8 cellular contexts compared by ENCODE assay signal in genomic region chr20:309306-309840, GRCh38. TPM values are rescaled to one million over a fixed set of nuclear protein-coding genes. Genes with fewer than 3 reads are reported as not detected.
A peak's percentile ranks its signal among the peaks of the same experiment; 100 is the strongest.
DNase-seq lines count a peak whose midpoint lies in the region; ATAC-seq and TF ChIP-seq lines count a peak whose summit lies in the region.

No MANE protein-coding gene starts in this region.

- H3K27me3 ChIP-seq in Loucy (ENCODE audit: insufficient read depth, low read length, poor library complexity, severe bottlenecking): no peaks in the 10 kb centered on the region

- H3K9me3 Mint-ChIP-seq in dendritic cell treated with granulocyte-macrophage colony-stimulating factor and Interleukin-4, amounts not matched to agents 40 ng/mL and 50 ng/mL, for 4 days: no peaks in the 10 kb centered on the region
- no peaks in the 10 kb centered on the region for H3K9me3 Mint-ChIP-seq in naive thymus-derived CD8-positive, alpha-beta T cell

- H3K36me3 ChIP-seq in Loucy (ENCODE audit: insufficient read depth, low read length): no peaks in the 10 kb centered on the region

- peaks cover 43% of the 10 kb centered on the region for H3K4me1 Mint-ChIP-seq in dendritic cell treated with granulocyte-macrophage colony-stimulating factor and Interleukin-4, amounts not matched to agents 40 ng/mL and 50 ng/mL, for 4 days (ENCODE audit: low read depth)
- H3K4me1 Mint-ChIP-seq in naive thymus-derived CD8-positive, alpha-beta T cell: peaks cover 11 to 19% (median 17%) of the 10 kb centered on the region in 4 donors

- peaks cover 23% of the 10 kb centered on the region for H3K4me1 ChIP-seq in Loucy (ENCODE audit: insufficient read depth, low read length, poor library complexity, severe bottlenecking)

- no peaks in the 10 kb centered on the region for H3K79me2 ChIP-seq in Loucy (ENCODE audit: insufficient read depth, low read length)

- H3F3A ChIP-seq in Loucy (ENCODE audit: low read depth): 0 out of 2 replicates have a peak, but pooled peaks cover 3% of the 10 kb centered on the region

- H3K4me3 Mint-ChIP-seq in dendritic cell treated with granulocyte-macrophage colony-stimulating factor and Interleukin-4, amounts not matched to agents 40 ng/mL and 50 ng/mL, for 4 days: no peak overlapping the region
- H3K4me3 Mint-ChIP-seq in naive thymus-derived CD8-positive, alpha-beta T cell: peak overlapping the region in 9 of 10 donors; percentile 46 to 87 (median 81)

- H3K9ac ChIP-seq in Loucy (ENCODE audit: low read depth, low read length, poor library complexity, severe bottlenecking): peak overlapping the region; percentile 58

- H3K36me3 Mint-ChIP-seq in dendritic cell treated with granulocyte-macrophage colony-stimulating factor and Interleukin-4, amounts not matched to agents 40 ng/mL and 50 ng/mL, for 4 days (ENCODE audit: low read depth): no peaks in the 10 kb centered on the region
- H3K36me3 Mint-ChIP-seq in naive thymus-derived CD8-positive, alpha-beta T cell: no peaks in the 10 kb centered on the region

- H3K27me3 Mint-ChIP-seq in dendritic cell treated with granulocyte-macrophage colony-stimulating factor and Interleukin-4, amounts not matched to agents 40 ng/mL and 50 ng/mL, for 4 days: no peaks in the 10 kb centered on the region
- no peaks in the 10 kb centered on the region for H3K27me3 Mint-ChIP-seq in naive thymus-derived CD8-positive, alpha-beta T cell

- POLR2A ChIA-PET in naive thymus-derived CD8-positive, alpha-beta T cell (lab: Charles Lee): interaction anchor here (1.4 to 3.6 kb wide), 2 partner anchors 11 to 16 kb away, joined by 8 to 20 read pairs; partner anchors contain the start of genes SOX12 and ZCCHC3

- peak overlapping the region; percentile 80 for H2AFZ ChIP-seq in Loucy (ENCODE audit: low read length)

- no peaks in the 10 kb centered on the region for H3K9me3 ChIP-seq in Loucy (ENCODE audit: insufficient read depth, low read depth, low read length)

- no peak for TF ChIP-seq CTCF in Loucy (conservative IDR thresholded peaks at IDR 0.05; ENCODE audit: low read length)

- ATAC-seq in naive thymus-derived CD8-positive, alpha-beta T cell: no peak
- no peak for ATAC-seq in GM18873 (IDR thresholded peaks at IDR 0.05; ENCODE audit: low FRiP score, unreplicated experiment)

- DNase-seq in Ammon's horn (ENCODE audit: low spot score): peak; percentile 64
- DNase-seq in naive thymus-derived CD8-positive, alpha-beta T cell: no peak
- no peak for DNase-seq in islet precursor cell
- DNase-seq in HPDE6-E6E7 (ENCODE audit: extremely low spot score): no peak
- no peak for DNase-seq in NCI-H187 (lab: John Stamatoyannopoulos, UW)

- intact Hi-C loops in dendritic cell treated with granulocyte-macrophage colony-stimulating factor and Interleukin-4, amounts not matched to agents 40 ng/mL and 50 ng/mL, for 4 days (cut with micrococcal nuclease): no loop called here

- no peaks in the 10 kb centered on the region for H3K9me2 ChIP-seq in Loucy (replicated peaks; ENCODE audit: low read depth, low read length)

- no peaks in the 10 kb centered on the region for H4K20me1 ChIP-seq in Loucy (ENCODE audit: insufficient read depth, low read length, poor library complexity, severe bottlenecking)

- H3K4me2 ChIP-seq in Loucy (ENCODE audit: low read depth, low read length, poor library complexity, severe bottlenecking): peak overlapping the region; percentile 70

- H3K4me3 ChIP-seq in Loucy (ENCODE audit: low read length, poor library complexity, severe bottlenecking): peak overlapping the region; percentile 69

- peak overlapping the region; percentile 62 for H3K27ac Mint-ChIP-seq in dendritic cell treated with granulocyte-macrophage colony-stimulating factor and Interleukin-4, amounts not matched to agents 40 ng/mL and 50 ng/mL, for 4 days
- H3K27ac Mint-ChIP-seq in naive thymus-derived CD8-positive, alpha-beta T cell: peak overlapping the region in 9 of 10 donors; percentile 6 to 85 (median 64)

RNA-seq across cellular contexts. Expression of gene ZCCHC3, which starts 12.0 kb away (rescaled TPM):
- 10 to 100 TPM; 29.6 to 29.7 TPM for total RNA-seq in naive thymus-derived CD8-positive, alpha-beta T cell
- polyA plus RNA-seq in naive thymus-derived CD8-positive, alpha-beta T cell: 10 to 100 TPM in 1 of 3 donors, 1 to 10 TPM in 2; 6.9 to 13.9 (median 7.5) TPM

RNA-seq across cellular contexts. Expression of gene SOX12, which starts 16.0 kb away (rescaled TPM):
- 10 to 100 TPM; 19.8 to 21.7 TPM for total RNA-seq in naive thymus-derived CD8-positive, alpha-beta T cell
- 1 to 10 TPM; 1.3 to 2.1 (median 2.0) TPM for polyA plus RNA-seq in naive thymus-derived CD8-positive, alpha-beta T cell

RNA-seq across cellular contexts. Expression of gene C20orf96, which starts 18.8 kb away (rescaled TPM):
- 1 to 10 TPM; 4.7 to 5.7 TPM for total RNA-seq in naive thymus-derived CD8-positive, alpha-beta T cell
- polyA plus RNA-seq in naive thymus-derived CD8-positive, alpha-beta T cell: under 1 TPM; 0.46 to 0.80 (median 0.67) TPM

RNA-seq across cellular contexts. Expression of gene NRSN2, which starts 37.5 kb away (rescaled TPM):
- 1 to 10 TPM; 1.2 to 1.6 TPM for total RNA-seq in naive thymus-derived CD8-positive, alpha-beta T cell
- 1 to 10 TPM; 1.7 to 3.6 (median 2.6) TPM for polyA plus RNA-seq in naive thymus-derived CD8-positive, alpha-beta T cell

RNA-seq across cellular contexts. Expression of gene DEFB132, which starts 51.8 kb away (rescaled TPM):
- not detected for total RNA-seq in naive thymus-derived CD8-positive, alpha-beta T cell
- not detected for polyA plus RNA-seq in naive thymus-derived CD8-positive, alpha-beta T cell
